ENCODE assay signal across 1 cellular context in genomic region chr10:112835933-112836564, GRCh38.
TF ChIP-seq lines count a peak whose summit lies in the region.

No MANE protein-coding gene starts in this region.

TF ChIP-seq in HepG2, 621 proteins besides CTCF, POLR2A, EP300 and RAD21 (continued from another document):
- TF ChIP-seq SAP130 (CRISPR knock-in tag; IDR thresholded peaks at IDR 0.05; ENCODE audit: low read depth) = peak; percentile 43; the same call in 1 of the 2 replicates
- TF ChIP-seq SCMH1 (CRISPR knock-in tag; IDR thresholded peaks at IDR 0.05; ENCODE audit: borderline replicate concordance) = no peak
- peak; percentile 76; the same call in 1 of the 2 replicates for TF ChIP-seq ZFP37 (CRISPR knock-in tag; IDR thresholded peaks at IDR 0.05; ENCODE audit: borderline replicate concordance)
- TF ChIP-seq JUND (CRISPR knock-in tag; IDR thresholded peaks at IDR 0.05) = no peak
- TF ChIP-seq EZH2 (conservative IDR thresholded peaks at IDR 0.05; ENCODE audit: low read depth, low read length) = no peak
- no peak for TF ChIP-seq PRPF4 (IDR thresholded peaks at IDR 0.05; ENCODE audit: low read depth, low read length, poor library complexity, severe bottlenecking)
- 0 out of 2 replicates have a peak, but pooled peaks have one; percentile 33 for TF ChIP-seq ZNF292 (CRISPR knock-in tag; IDR thresholded peaks at IDR 0.05; ENCODE audit: borderline replicate concordance, low read depth)
- TF ChIP-seq TRIM24 (CRISPR knock-in tag; IDR thresholded peaks at IDR 0.05) = no peak
- TF ChIP-seq YEATS4 (CRISPR knock-in tag; IDR thresholded peaks at IDR 0.05; ENCODE audit: borderline replicate concordance) = no peak
TF ChIP-seq in HepG2: peak in this region for 36.
